24 cellular contexts compared by ENCODE assay signal in genomic region chr2:156019341-156019740, GRCh38.
A peak's percentile ranks its signal among the peaks of the same experiment; 100 is the strongest.
DNase-seq lines count a peak whose midpoint lies in the region; ATAC-seq, FAIRE-seq and TF ChIP-seq lines count a peak whose summit lies in the region.
"Had no signal": no experiment of that assay in that cellular context is flagged by ENCODE, and none has a peak within 500 bp of the region (broad histone marks: within the 10 kb centered on the region; RNA-seq: fewer than 3 reads in every experiment).

No MANE protein-coding gene starts in this region.

- H2BK120ac ChIP-seq in IMR-90 (ENCODE audit: low read depth, low read length): no peak overlapping the region

- CTCF ChIA-PET in IMR-90 (lab: Yijun Ruan, JAX) (no interaction called here), K562 (lab: Yijun Ruan, JAX; ENCODE audit: low intra/inter-chr PET ratio) (no interaction called here)

- no peak for TF ChIP-seq EP300 in K562 (IDR thresholded peaks at IDR 0.05; ENCODE audit: low read length)

- H4K5ac ChIP-seq in IMR-90 (ENCODE audit: low read depth, low read length): no peak overlapping the region

- H3K27me3 ChIP-seq in IMR-90 (ENCODE audit: control insufficient read depth, insufficient read depth, low read length) (no peaks in the 10 kb centered on the region), K562 (ENCODE audit: control insufficient read depth in 2 of 2, insufficient read depth in 2 of 2, low read length in 2 of 2) (no peaks in the 10 kb centered on the region)
- H3K27me3 ChIP-seq: BE2C, BLaER1 had no signal

- no peak overlapping the region for H3K14ac ChIP-seq in IMR-90 (replicated peaks; ENCODE audit: low read depth, low read length)

- H3K4me3 ChIP-seq in IMR-90 (ENCODE audit: insufficient read depth, low read depth, low read length) (no peak overlapping the region), K562 (no peak overlapping the region), kidney (ENCODE audit: low read length in 2 of 2) (no peak overlapping the region)
- H3K4me3 ChIP-seq: BLaER1, GM12878 had no signal

- no peak overlapping the region for H3K56ac ChIP-seq in IMR-90 (ENCODE audit: extremely low read depth, insufficient read depth, low read length)

- H2AFZ ChIP-seq in IMR-90 (replicated peaks; ENCODE audit: low read length, poor library complexity): no peak overlapping the region
- no peak overlapping the region for H2AFZ ChIP-seq in K562 (ENCODE audit: low read depth, low read length)

- DNase-seq in IMR-90 (no peak), K562 (ENCODE audit: extremely low read depth in 1 of 4, low spot score in 3 of 4) (no peak), kidney (no peak), NK-92 (lab: John Stamatoyannopoulos, UW; ENCODE audit: unreplicated experiment) (no peak), GM12892 (ENCODE audit: insufficient read length) (no peak)
- DNase-seq: 8988T; ACHN; BE2C; C1 segment of cervical spinal cord; CD4-positive, alpha-beta memory T cell; CD4-positive, CD25-positive, alpha-beta regulatory T cell; CD8-positive, alpha-beta memory T cell; COR-L47; DMS 273 treated with DMSO at 0.1 percent for 48 hours; DMS153; DMS53; DMS79; DND-41; EL; GDM1 had no signal

- 0 out of 2 replicates have a peak, but pooled peaks cover 2% of the 10 kb centered on the region for H3K9me3 ChIP-seq in IMR-90 (ENCODE audit: control insufficient read depth, insufficient read depth, low read length)
- H3K9me3 ChIP-seq in K562 (replicated peaks; ENCODE audit: control insufficient read depth, insufficient read depth, low read depth, low read length): no peaks in the 10 kb centered on the region
- H3K9me3 ChIP-seq in kidney (ENCODE audit: control insufficient read depth in 1 of 2, low read length in 2 of 2): no peaks in the 10 kb centered on the region
- H3K9me3 ChIP-seq: BE2C, BLaER1 had no signal

- H4K20me1 ChIP-seq in IMR-90 (ENCODE audit: insufficient read depth, low read length): no peaks in the 10 kb centered on the region
- no peaks in the 10 kb centered on the region for H4K20me1 ChIP-seq in K562 (replicated peaks; ENCODE audit: control insufficient read depth, insufficient read depth, low read length)
- H4K20me1 ChIP-seq: BLaER1 had no signal

- in situ Hi-C loops in IMR-90 (cut with MboI; ENCODE audit: low sequenced_read_pairs) (no loop called here), K562 (cut with MboI) (no loop called here)

- H3K36me3 ChIP-seq in IMR-90 (ENCODE audit: control insufficient read depth, insufficient read depth, low read length) (no peaks in the 10 kb centered on the region), K562 (ENCODE audit: control insufficient read depth, insufficient read depth, low read length) (no peaks in the 10 kb centered on the region), kidney (ENCODE audit: control insufficient read depth in 1 of 2, insufficient read depth in 2 of 2, low read length in 2 of 2) (no peaks in the 10 kb centered on the region)
- H3K36me3 ChIP-seq: BE2C, BLaER1 had no signal

- BruUV-seq in IMR-90 (replicated peaks; lab: Mats Ljungman, UMichigan) (no TSS peak), K562 (replicated peaks; lab: Mats Ljungman, UMichigan) (no TSS peak)

- H4K8ac ChIP-seq in IMR-90 (ENCODE audit: low read depth in 2 of 2, low read length in 2 of 2): no peak overlapping the region

- no peaks in the 10 kb centered on the region for H3K79me1 ChIP-seq in IMR-90 (ENCODE audit: low read depth in 1 of 2, low read length in 2 of 2)

- H2BK5ac ChIP-seq in IMR-90 (ENCODE audit: low read depth, low read length, poor library complexity, severe bottlenecking): no peak overlapping the region

- no peaks in the 10 kb centered on the region for H3K4me1 ChIP-seq in IMR-90 (ENCODE audit: control insufficient read depth, insufficient read depth, low read length)
- H3K4me1 ChIP-seq in K562 (replicated peaks in 1 of 2; ENCODE audit: control insufficient read depth in 2 of 2, insufficient read depth in 2 of 2, low read length in 2 of 2): no peaks in the 10 kb centered on the region
- H3K4me1 ChIP-seq in kidney (ENCODE audit: control insufficient read depth in 1 of 2, insufficient read depth in 1 of 2, low read depth in 1 of 2, low read length in 2 of 2): no peaks in the 10 kb centered on the region
- H3K4me1 ChIP-seq: BE2C had no signal

- H3K27ac ChIP-seq in IMR-90 (ENCODE audit: insufficient read depth, low read length): no peak overlapping the region
- H3K27ac ChIP-seq in K562 (ENCODE audit: extremely low read depth, low read depth, low read length): no peak overlapping the region
- no peak overlapping the region for H3K27ac ChIP-seq in kidney (ENCODE audit: low read depth in 2 of 2, low read length in 2 of 2)
- H3K27ac ChIP-seq: BLaER1 had no signal

- no peak overlapping the region for H4K91ac ChIP-seq in IMR-90 (ENCODE audit: insufficient read depth, low read depth, low read length)

- no peak overlapping the region for H2BK15ac ChIP-seq in IMR-90 (ENCODE audit: low read depth, low read length)

- TF ChIP-seq POLR2A in IMR-90 (IDR thresholded peaks at IDR 0.05; ENCODE audit: low read depth, low read length): no peak
- no peak for TF ChIP-seq POLR2A in K562 (conservative IDR thresholded peaks at IDR 0.05)
- TF ChIP-seq POLR2A in GM12892 (IDR thresholded peaks at IDR 0.05; ENCODE audit: low read depth, low read length): no peak

- H3K9ac ChIP-seq in IMR-90 (ENCODE audit: low read depth, low read length): no peak overlapping the region
- H3K9ac ChIP-seq in K562 (ENCODE audit: insufficient read depth in 1 of 2, low read depth in 2 of 2, low read length in 2 of 2): no peak overlapping the region
- no peak overlapping the region for H3K9ac ChIP-seq in kidney (ENCODE audit: low read length in 2 of 2)
- H3K9ac ChIP-seq: BLaER1 had no signal

- H3K4me2 ChIP-seq in IMR-90 (ENCODE audit: low read depth, low read length) (no peak overlapping the region), K562 (ENCODE audit: insufficient read depth, low read length) (no peak overlapping the region)
- H3K4me2 ChIP-seq: BLaER1 had no signal

- TF ChIP-seq RAD21 in IMR-90 (IDR thresholded peaks at IDR 0.05; ENCODE audit: low read length): no peak
- no peak for TF ChIP-seq RAD21 in K562 (CRISPR knock-in tag; conservative IDR thresholded peaks at IDR 0.05 in 1 of 2, IDR thresholded peaks at IDR 0.05 in 1 of 2)

- TF ChIP-seq CTCF in IMR-90 (conservative IDR thresholded peaks at IDR 0.05; ENCODE audit: low read depth, low read length) (no peak), K562 (IDR thresholded peaks at IDR 0.05 in 2 of 3, conservative IDR thresholded peaks at IDR 0.05 in 1 of 3; ENCODE audit: insufficient read depth in 2 of 3, low read depth in 1 of 3, low read length in 3 of 3) (no peak), kidney (IDR thresholded peaks at IDR 0.05; ENCODE audit: borderline replicate concordance, extremely low read depth, insufficient read depth) (no peak)

- ATAC-seq in IMR-90 (ENCODE audit: low read depth): no peak
- ATAC-seq in K562: no peak
- ATAC-seq: GM12878 had no signal

- no peaks in the 10 kb centered on the region for H3K79me2 ChIP-seq in K562 (ENCODE audit: control insufficient read depth, insufficient read depth, low read length)

- no peak for FAIRE-seq in K562 (lab: Jason Lieb, UNC)
- FAIRE-seq in kidney (lab: Jason Lieb, UNC): peak; percentile 58
- FAIRE-seq in GM12892 (lab: Jason Lieb, UNC): no peak
- FAIRE-seq: A204.1, GM12878, GM19239 had no signal

- H3K9me1 ChIP-seq in IMR-90 (ENCODE audit: insufficient read depth, low read length) (no peaks in the 10 kb centered on the region), K562 (ENCODE audit: control insufficient read depth, insufficient read depth, low read length) (no peaks in the 10 kb centered on the region)

- no peak overlapping the region for H2BK20ac ChIP-seq in IMR-90 (ENCODE audit: low read depth, low read length)

- H3K18ac ChIP-seq in IMR-90 (ENCODE audit: low read depth, low read length): no peak overlapping the region

- no peak overlapping the region for H3K23ac ChIP-seq in IMR-90 (ENCODE audit: low read depth, low read length)

- H3K4ac ChIP-seq in IMR-90 (ENCODE audit: low read depth, low read length): no peak overlapping the region

- intact Hi-C loops in IMR-90 (cut with micrococcal nuclease) (no loop called here), K562 (cut with micrococcal nuclease) (no loop called here), kidney (cut with DNase I) (no loop called here)

- H2AK5ac ChIP-seq in IMR-90 (ENCODE audit: low read depth, low read length): no peak overlapping the region

- POLR2A ChIA-PET in IMR-90 (lab: Charles Lee; ENCODE audit: unreplicated experiment): no interaction called here
- POLR2A ChIA-PET in K562 (lab: Yijun Ruan, JAX): no interaction called here

- no CpG with 5 or more reads among the region's 2 CpGs for WGBS in IMR-90 (ENCODE audit: extremely low coverage in 2 of 2, insufficient read length in 1 of 2), 2 experiments
- 15% methylated on average over 2 of the region's 2 CpGs for WGBS in K562 (ENCODE audit: insufficient coverage, low coverage, missing lambda C conversion rate)

- H2AK9ac ChIP-seq in IMR-90 (replicated peaks; ENCODE audit: low read depth, low read length, poor library complexity): no peak overlapping the region

- dilution Hi-C loops in IMR-90 (cut with HindIII; ENCODE audit: low sequenced_read_pairs, unreplicated experiment): no loop called here

TF ChIP-seq in IMR-90, 13 proteins besides CTCF, POLR2A, EP300 and RAD21:
- TF ChIP-seq FOS (IDR thresholded peaks at IDR 0.05; ENCODE audit: low read depth, low read length) (no peak), MAFK (IDR thresholded peaks at IDR 0.05; ENCODE audit: low read depth, low read length) (0 out of 2 replicates have a peak, but pooled peaks have one; percentile 15), MAZ (IDR thresholded peaks at IDR 0.05; ENCODE audit: borderline replicate concordance, low read depth, low read length) (no peak)

TF ChIP-seq in K562, 482 proteins besides CTCF, POLR2A, EP300 and RAD21 (continues in another document):
- TF ChIP-seq TSC22D4 (tag; IDR thresholded peaks at IDR 0.05): no peak
- no peak for TF ChIP-seq GTF2E2 (tag; IDR thresholded peaks at IDR 0.05)
- TF ChIP-seq TAF15 (IDR thresholded peaks at IDR 0.05; ENCODE audit: low read depth, low read length): no peak
- no peak for TF ChIP-seq PCBP1 (IDR thresholded peaks at IDR 0.05; ENCODE audit: low read depth, low read length, poor library complexity, severe bottlenecking)
- no peak for TF ChIP-seq ARHGAP35 (IDR thresholded peaks at IDR 0.05; ENCODE audit: partially characterized antibody)
- TF ChIP-seq LEF1 (IDR thresholded peaks at IDR 0.05): no peak
- 0 out of 2 replicates have a peak, but pooled peaks have one; percentile 17 for TF ChIP-seq MAFF (IDR thresholded peaks at IDR 0.05; ENCODE audit: low read length)
- no peak for TF ChIP-seq ZNF197 (CRISPR knock-in tag; IDR thresholded peaks at IDR 0.05; ENCODE audit: low read depth)
- no peak for TF ChIP-seq RBM14 (IDR thresholded peaks at IDR 0.05; ENCODE audit: borderline replicate concordance, insufficient read depth, low read depth, low read length)
- no peak for TF ChIP-seq TFAM (CRISPR knock-in tag; conservative IDR thresholded peaks at IDR 0.05)
